Comparison of ENCODE assay signal across 29 cellular contexts in the genomic region with DNA sequence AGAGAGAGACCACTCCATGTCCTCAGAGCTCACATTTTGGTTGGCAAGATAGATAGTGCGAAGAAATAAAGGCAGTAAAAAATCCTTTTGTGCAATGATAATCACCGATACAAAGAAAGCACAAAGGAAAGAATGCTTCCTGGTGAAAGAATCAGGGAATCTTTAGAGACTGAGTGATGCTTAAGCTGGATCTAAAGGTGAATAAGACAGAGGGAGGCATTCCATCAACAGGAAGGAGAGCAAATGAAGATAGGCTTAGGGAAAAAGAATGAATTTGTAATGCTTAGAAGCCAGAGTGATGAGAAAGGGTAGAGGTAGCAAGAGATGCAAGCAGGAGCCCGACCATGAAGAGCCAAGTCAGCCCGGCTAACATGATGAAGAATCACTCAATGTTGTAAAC.
"Had no signal": no experiment of that assay in that cellular context is flagged by ENCODE, and none has a peak within 500 bp of the region (broad histone marks: within the 10 kb centered on the region; RNA-seq: fewer than 3 reads in every experiment).

No MANE protein-coding gene starts in this region.

- H3K4me1 Mint-ChIP-seq: immature natural killer cell; mesothelial cell of epicardium; naive B cell; natural killer cell; stimulated activated naive B cell treated with anti-CD40 and anti-IgM and Interleukin-4, amounts not matched to agents 10 μg/mL and 1 μg/mL and 100 μg/mL, for 72 hours had no signal

- H3K36me3 Mint-ChIP-seq: immature natural killer cell; mesothelial cell of epicardium; naive B cell; natural killer cell; stimulated activated naive B cell treated with anti-CD40 and anti-IgM and Interleukin-4, amounts not matched to agents 10 μg/mL and 1 μg/mL and 100 μg/mL, for 72 hours had no signal

- H3K27ac Mint-ChIP-seq: immature natural killer cell; mesothelial cell of epicardium; natural killer cell; nephron progenitor cell; stimulated activated naive B cell treated with anti-CD40 and anti-IgM and Interleukin-4, amounts not matched to agents 10 μg/mL and 1 μg/mL and 100 μg/mL, for 72 hours had no signal

- H3K36me3 ChIP-seq: left ventricle myocardium inferior, pancreas, prostate gland, stomach, thyroid gland, transverse colon, upper lobe of left lung, vagina had no signal

- ATAC-seq: natural killer cell; pancreas; right cardiac atrium; sciatic nerve; stimulated activated naive B cell treated with anti-CD40 and anti-IgM and Interleukin-4, amounts not matched to agents 10 μg/mL and 1 μg/mL and 100 μg/mL, for 72 hours; stimulated activated naive CD8-positive, alpha-beta T cell treated with anti-CD3 and anti-CD28 coated beads, Interleukin-15, Interleukin-2, amounts not matched to agents 100 U/mL and 50 U/mL, for 24 hours had no signal

- H3K27me3 ChIP-seq: pancreas, stomach, testis, thyroid gland, transverse colon, upper lobe of left lung, vagina had no signal

- H3K4me3 ChIP-seq: left ventricle myocardium inferior, lung, pancreas, prostate gland, skin epidermis, stomach, testis, thyroid gland, transverse colon, upper lobe of left lung, vagina had no signal

- H3K4me1 ChIP-seq: pancreas, prostate gland, stomach, testis, thyroid gland, upper lobe of left lung, vagina had no signal

- DNase-seq: hippocampal formation; immature natural killer cell; kidney; left ventricle myocardium inferior; mesendoderm; naive B cell; natural killer cell; nephron progenitor cell; pancreas; posterior cingulate gyrus; retina; right cardiac atrium; stimulated activated CD4-positive, alpha-beta T cell treated with anti-CD3 and anti-CD28 coated beads, Interleukin-12 subunit alpha, Interleukin-12 subunit beta, amount 100 ng/mL, for 4 hours; stimulated activated CD4-positive, alpha-beta T cell treated with anti-CD3 and anti-CD28 coated beads, Interleukin-15, amount 100 ng/mL, for 24 hours; stimulated activated CD4-positive, alpha-beta T cell treated with anti-CD3 and anti-CD28 coated beads, Interleukin-2, amount 100 ng/mL, for 24 hours; stimulated activated CD4-positive, alpha-beta T cell treated with anti-CD3 and anti-CD28 coated beads, Interleukin-4, amount 100 ng/mL, for 1 hour; stimulated activated naive B cell treated with anti-CD40 and anti-IgM and Interleukin-4, amounts not matched to agents 10 μg/mL and 1 μg/mL and 100 μg/mL, for 72 hours; stimulated activated naive CD8-positive, alpha-beta T cell treated with anti-CD3 and anti-CD28 coated beads, Interleukin-15, Interleukin-2, amounts not matched to agents 100 U/mL and 50 U/mL, for 24 hours; stomach; testis; thyroid gland; transverse colon; upper lobe of left lung had no signal

- H3K27ac ChIP-seq: left ventricle myocardium inferior, pancreas, prostate gland, skin epidermis, stomach, testis, thyroid gland, transverse colon, upper lobe of left lung, vagina had no signal

- H3K4me3 Mint-ChIP-seq: immature natural killer cell; mesothelial cell of epicardium; naive B cell; natural killer cell; nephron progenitor cell; stimulated activated naive B cell treated with anti-CD40 and anti-IgM and Interleukin-4, amounts not matched to agents 10 μg/mL and 1 μg/mL and 100 μg/mL, for 72 hours had no signal

- H3K9me3 ChIP-seq: left ventricle myocardium inferior, pancreas, prostate gland, stomach, testis, thyroid gland, transverse colon, upper lobe of left lung, vagina had no signal

- H3K9me3 Mint-ChIP-seq: nephron progenitor cell; stimulated activated naive B cell treated with anti-CD40 and anti-IgM and Interleukin-4, amounts not matched to agents 10 μg/mL and 1 μg/mL and 100 μg/mL, for 72 hours had no signal
